9 cellular contexts compared by ENCODE assay signal in genomic region chr11:69301491-69302401, GRCh38. TPM values are rescaled to one million over a fixed set of nuclear protein-coding genes. Genes with fewer than 3 reads are reported as not detected.
DNase-seq lines count a peak whose midpoint lies in the region; ATAC-seq and TF ChIP-seq lines count a peak whose summit lies in the region.
"Had no signal": no experiment of that assay in that cellular context is flagged by ENCODE, and none has a peak within 500 bp of the region (broad histone marks: within the 10 kb centered on the region; RNA-seq: fewer than 3 reads in every experiment).

No MANE protein-coding gene starts in this region.

- H3K9me3 ChIP-seq in BLaER1: no peaks in the 10 kb centered on the region
- peaks cover 0 to 2% of the 10 kb centered on the region in 2 donors for H3K9me3 ChIP-seq in lung (ENCODE audit: control insufficient read depth in 2 of 2, insufficient read depth in 1 of 2, low read length in 1 of 2)
- H3K9me3 ChIP-seq: Peyer's patch had no signal

- H3K4me3 ChIP-seq in BLaER1 (no peak overlapping the region), lung (no peak overlapping the region)
- H3K4me3 ChIP-seq: Peyer's patch had no signal

- no peak overlapping the region for H3K4me3 Mint-ChIP-seq in activated naive CD8-positive, alpha-beta T cell treated with anti-CD3 and anti-CD28 coated beads, Interleukin-2, amount 50 U/mL, for 24 hours
- no peak overlapping the region for H3K4me3 Mint-ChIP-seq in mesothelial cell of epicardium

- H3K27me3 ChIP-seq in BLaER1 (no peaks in the 10 kb centered on the region), lung (ENCODE audit: control insufficient read depth, insufficient read depth) (no peaks in the 10 kb centered on the region)
- H3K27me3 ChIP-seq: Peyer's patch had no signal

- peak; percentile 56 for ATAC-seq in activated naive CD8-positive, alpha-beta T cell treated with anti-CD3 and anti-CD28 coated beads, Interleukin-2, amount 50 U/mL, for 24 hours
- ATAC-seq in lung (ENCODE audit: insufficient read depth, low FRiP score) (peak; percentile 15), HG03159 (IDR thresholded peaks at IDR 0.05; ENCODE audit: unreplicated experiment) (no peak)

- H3K36me3 Mint-ChIP-seq in activated naive CD8-positive, alpha-beta T cell treated with anti-CD3 and anti-CD28 coated beads, Interleukin-2, amount 50 U/mL, for 24 hours (ENCODE audit: low read depth): no peaks in the 10 kb centered on the region
- no peaks in the 10 kb centered on the region for H3K36me3 Mint-ChIP-seq in mesothelial cell of epicardium

- H3K36me3 ChIP-seq in BLaER1: no peaks in the 10 kb centered on the region
- H3K36me3 ChIP-seq in lung (ENCODE audit: control insufficient read depth in 2 of 2, insufficient read depth in 2 of 2, low read length in 2 of 2): no peaks in the 10 kb centered on the region
- H3K36me3 ChIP-seq: Peyer's patch had no signal

- H3K9ac ChIP-seq in BLaER1: no peak overlapping the region

- H3K27ac ChIP-seq in BLaER1 (peak overlapping the region; percentile 35), lung (ENCODE audit: low read depth in 1 of 2, low read length in 1 of 2) (peak overlapping the region in 1 of 2 donors; percentile 23)
- H3K27ac ChIP-seq: Peyer's patch had no signal

- no peaks in the 10 kb centered on the region for H3K9me3 Mint-ChIP-seq in activated naive CD8-positive, alpha-beta T cell treated with anti-CD3 and anti-CD28 coated beads, Interleukin-2, amount 50 U/mL, for 24 hours
- no peaks in the 10 kb centered on the region for H3K9me3 Mint-ChIP-seq in mesothelial cell of epicardium

- H3K4me1 ChIP-seq in BLaER1 (peaks cover 63% of the 10 kb centered on the region), lung (ENCODE audit: control insufficient read depth in 2 of 2, insufficient read depth in 2 of 2, low read length in 2 of 2) (peaks cover 4 to 38% of the 10 kb centered on the region in 2 donors)

- DNase-seq in HS-5 (ENCODE audit: low read depth): peak; percentile 99
- DNase-seq in activated naive CD8-positive, alpha-beta T cell treated with anti-CD3 and anti-CD28 coated beads, Interleukin-2, amount 50 U/mL, for 24 hours: peak; percentile 58
- DNase-seq in lung (ENCODE audit: low spot score): peak; percentile 87
- no peak for DNase-seq in mesothelial cell of epicardium (ENCODE audit: low spot score in 2 of 2, unreplicated experiment in 2 of 2)
- DNase-seq in iPS-NIHi7 (ENCODE audit: extremely low spot score): no peak
- no peak for DNase-seq in activated CD8-positive, alpha-beta memory T cell treated with anti-CD3 and anti-CD28 coated beads, Interleukin-2, amount 50 U/mL, for 48 hours

- H3K27me3 Mint-ChIP-seq in activated naive CD8-positive, alpha-beta T cell treated with anti-CD3 and anti-CD28 coated beads, Interleukin-2, amount 50 U/mL, for 24 hours: peaks cover 4% of the 10 kb centered on the region
- H3K27me3 Mint-ChIP-seq in mesothelial cell of epicardium (ENCODE audit: low read depth): no peaks in the 10 kb centered on the region

- peaks cover 5% of the 10 kb centered on the region; the same call in 1 of the 2 replicates for H4K20me1 ChIP-seq in BLaER1

- WGBS in lung, 2 donors: 81 to 85% methylated on average over 13 of the region's 13 CpGs

- TF ChIP-seq CTCF in lung (IDR thresholded peaks at IDR 0.05; ENCODE audit: control extremely low read depth, extremely low read depth) (no peak), mesothelial cell of epicardium (IDR thresholded peaks at IDR 0.05; ENCODE audit: unreplicated experiment) (no peak)

- H3K27ac Mint-ChIP-seq in activated naive CD8-positive, alpha-beta T cell treated with anti-CD3 and anti-CD28 coated beads, Interleukin-2, amount 50 U/mL, for 24 hours: no peak overlapping the region
- H3K27ac Mint-ChIP-seq in mesothelial cell of epicardium: no peak overlapping the region

- H3K4me1 Mint-ChIP-seq in activated naive CD8-positive, alpha-beta T cell treated with anti-CD3 and anti-CD28 coated beads, Interleukin-2, amount 50 U/mL, for 24 hours: peaks cover 58% of the 10 kb centered on the region
- peaks cover 19% of the 10 kb centered on the region for H3K4me1 Mint-ChIP-seq in mesothelial cell of epicardium

- peak overlapping the region; percentile 47 for H3K4me2 ChIP-seq in BLaER1

RNA-seq across cellular contexts. Expression of gene MYEOV, which starts 7.8 kb away (rescaled TPM):
- total RNA-seq in lung: under 1 TPM; 0.52 to 0.77 TPM
- polyA plus RNA-seq in lung: under 1 TPM; 0.37 to 0.82 TPM
- total RNA-seq in mesothelial cell of epicardium: 1.9 to 2.6 TPM (median 2.1 TPM) in 3 replicates

Comparison
In these comparisons a context has a peak if more than half of its experiments do, and no peak if none do; other contexts are left out.
1. DNase-seq: peak in HS-5 (single experiment), activated naive CD8-positive, alpha-beta T cell treated with anti-CD3 and anti-CD28 coated beads, Interleukin-2, amount 50 U/mL, for 24 hours (single experiment) and lung (single experiment); none in mesothelial cell of epicardium (0 of 2), iPS-NIHi7 (single experiment) and activated CD8-positive, alpha-beta memory T cell treated with anti-CD3 and anti-CD28 coated beads, Interleukin-2, amount 50 U/mL, for 48 hours (single experiment).